ENCODE assay signal across 1 cellular context in the genomic region with DNA sequence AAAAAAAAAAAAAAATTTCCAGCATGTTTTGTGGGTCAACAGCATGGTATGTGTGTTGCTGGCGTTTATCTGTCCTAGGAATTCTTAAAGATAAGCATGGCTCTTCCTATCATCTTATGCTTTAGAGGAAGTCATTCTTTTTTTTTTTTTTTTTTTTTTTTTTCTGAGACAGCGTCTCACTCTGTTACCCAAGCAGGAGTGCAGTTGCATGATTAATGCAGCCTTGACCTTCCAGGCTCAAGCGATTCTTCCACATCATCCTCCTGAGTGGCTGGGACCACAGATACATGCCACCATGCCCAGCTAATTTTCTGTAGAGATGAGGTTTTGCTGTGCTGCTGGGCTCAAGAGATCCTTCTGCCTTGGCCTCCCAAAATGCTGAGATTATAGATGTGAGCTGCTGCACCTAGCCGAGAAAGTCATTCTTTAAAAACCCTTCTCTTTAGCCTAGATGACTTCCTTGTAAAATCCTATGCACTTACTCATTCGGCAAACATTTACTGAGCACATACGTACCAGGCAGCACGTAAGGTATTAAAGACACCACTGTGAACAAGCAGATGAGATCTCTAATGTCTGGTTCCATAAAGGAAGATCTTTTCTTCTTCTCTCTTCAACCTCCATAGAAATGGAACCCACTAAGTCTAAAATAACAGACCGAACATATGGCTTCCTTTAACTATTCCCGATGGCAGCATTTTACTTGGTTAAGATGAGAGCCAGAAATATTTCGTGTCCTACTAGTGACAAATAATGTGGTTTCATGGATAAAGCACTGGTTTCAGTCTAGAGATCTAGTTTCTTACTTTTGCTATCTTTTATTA.
TF ChIP-seq lines count a peak whose summit lies in the region.

No MANE protein-coding gene starts in this region.

TF ChIP-seq in HepG2, 621 proteins besides CTCF, POLR2A, EP300 and RAD21 (continued from another document):
- TF ChIP-seq, protein P1, sequence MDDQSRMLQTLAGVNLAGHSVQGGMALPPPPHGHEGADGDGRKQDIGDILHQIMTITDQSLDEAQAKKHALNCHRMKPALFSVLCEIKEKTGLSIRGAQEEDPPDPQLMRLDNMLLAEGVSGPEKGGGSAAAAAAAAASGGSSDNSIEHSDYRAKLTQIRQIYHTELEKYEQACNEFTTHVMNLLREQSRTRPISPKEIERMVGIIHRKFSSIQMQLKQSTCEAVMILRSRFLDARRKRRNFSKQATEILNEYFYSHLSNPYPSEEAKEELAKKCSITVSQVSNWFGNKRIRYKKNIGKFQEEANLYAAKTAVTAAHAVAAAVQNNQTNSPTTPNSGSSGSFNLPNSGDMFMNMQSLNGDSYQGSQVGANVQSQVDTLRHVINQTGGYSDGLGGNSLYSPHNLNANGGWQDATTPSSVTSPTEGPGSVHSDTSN (CRISPR knock-in tag; IDR thresholded peaks at IDR 0.05; ENCODE audit: borderline replicate concordance): no peak
- TF ChIP-seq GABPA (IDR thresholded peaks at IDR 0.05; ENCODE audit: low read depth, low read length) (no peak), GABPA (CRISPR knock-in tag; IDR thresholded peaks at IDR 0.05; ENCODE audit: low read depth) (peak; percentile 21; the same call in 1 of the 2 replicates), SAP130 (CRISPR knock-in tag; IDR thresholded peaks at IDR 0.05; ENCODE audit: low read depth) (peak; percentile 56; the same call in 1 of the 2 replicates), GPBP1L1 (CRISPR knock-in tag; IDR thresholded peaks at IDR 0.05) (no peak), HINFP (CRISPR knock-in tag; IDR thresholded peaks at IDR 0.05; ENCODE audit: low read depth) (no peak), ZKSCAN8 (CRISPR knock-in tag; IDR thresholded peaks at IDR 0.05; ENCODE audit: borderline replicate concordance) (peak; percentile 41; the same call in 1 of the 2 replicates), ZNF34 (CRISPR knock-in tag; IDR thresholded peaks at IDR 0.05; ENCODE audit: borderline replicate concordance) (no peak), MTA3 (CRISPR knock-in tag; IDR thresholded peaks at IDR 0.05) (no peak), FOXA3 (CRISPR knock-in tag; IDR thresholded peaks at IDR 0.05) (peak; percentile 73), SMAD1 (CRISPR knock-in tag; IDR thresholded peaks at IDR 0.05; ENCODE audit: borderline replicate concordance, low read depth) (no peak)
- TF ChIP-seq, protein P2, sequence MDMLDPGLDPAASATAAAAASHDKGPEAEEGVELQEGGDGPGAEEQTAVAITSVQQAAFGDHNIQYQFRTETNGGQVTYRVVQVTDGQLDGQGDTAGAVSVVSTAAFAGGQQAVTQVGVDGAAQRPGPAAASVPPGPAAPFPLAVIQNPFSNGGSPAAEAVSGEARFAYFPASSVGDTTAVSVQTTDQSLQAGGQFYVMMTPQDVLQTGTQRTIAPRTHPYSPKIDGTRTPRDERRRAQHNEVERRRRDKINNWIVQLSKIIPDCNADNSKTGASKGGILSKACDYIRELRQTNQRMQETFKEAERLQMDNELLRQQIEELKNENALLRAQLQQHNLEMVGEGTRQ (IDR thresholded peaks at IDR 0.05; ENCODE audit: low read depth, low read length): no peak
- TF ChIP-seq, protein P2 (CRISPR knock-in tag; IDR thresholded peaks at IDR 0.05; ENCODE audit: borderline replicate concordance): no peak
